In the genomic region with DNA sequence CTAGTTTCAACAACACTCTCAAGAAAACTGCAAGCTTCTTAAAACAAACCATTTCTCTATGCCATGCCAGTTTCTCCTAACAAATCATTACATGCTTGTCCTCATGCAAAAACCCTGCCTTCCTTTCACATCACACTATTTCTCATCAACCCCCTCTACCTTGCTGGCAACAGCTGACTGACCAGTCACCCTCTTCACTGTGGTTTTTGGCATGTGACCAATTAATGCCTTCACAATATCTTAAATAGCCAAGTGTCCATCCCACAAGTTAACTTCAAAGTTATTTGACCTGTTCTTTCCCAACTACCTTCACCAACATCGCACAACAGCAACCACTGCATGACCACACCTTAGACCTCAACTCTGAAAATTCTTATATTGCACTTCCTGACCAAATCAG, we compare ENCODE assay signal across 30 cellular contexts.
A peak's percentile ranks its signal among the peaks of the same experiment; 100 is the strongest.
DNase-seq lines count a peak whose midpoint lies in the region; ATAC-seq, FAIRE-seq and TF ChIP-seq lines count a peak whose summit lies in the region.
"Had no signal": no experiment of that assay in that cellular context is flagged by ENCODE, and none has a peak within 500 bp of the region (broad histone marks: within the 10 kb centered on the region; RNA-seq: fewer than 3 reads in every experiment).

No MANE protein-coding gene starts in this region.

- no peaks in the 10 kb centered on the region for H3K36me3 Mint-ChIP-seq in neural progenitor cell
- H3K36me3 Mint-ChIP-seq: stimulated activated effector memory CD8-positive, alpha-beta T cell treated with anti-CD3 and anti-CD28 coated beads, Interleukin-12 subunit alpha, Interleukin-12 subunit beta, amount 100 ng/mL, for 72 hours had no signal

- H3K4me1 ChIP-seq in PC-3 (ENCODE audit: insufficient read depth, low read length), result no peaks in the 10 kb centered on the region
- H3K4me1 ChIP-seq in neural progenitor cell, result no peaks in the 10 kb centered on the region
- H3K4me1 ChIP-seq: left lung, right lobe of liver, upper lobe of left lung had no signal

- intact Hi-C loops in PC-3 (cut with micrococcal nuclease), result no loop called here

- H3K4me2 ChIP-seq in PC-3 (ENCODE audit: low read length) (no peak overlapping the region), neural progenitor cell (no peak overlapping the region)

- no peak for TF ChIP-seq POLR2A in GM12891 (IDR thresholded peaks at IDR 0.05; ENCODE audit: low read depth, low read length)

- TF ChIP-seq CTCF in PC-3 (conservative IDR thresholded peaks at IDR 0.05; ENCODE audit: low read depth, low read length) (no peak), bronchial epithelial cell (IDR thresholded peaks at IDR 0.05; ENCODE audit: insufficient read depth, low read length, severe bottlenecking) (no peak), neural progenitor cell (IDR thresholded peaks at IDR 0.05) (no peak)

- H3K27me3 Mint-ChIP-seq in neural progenitor cell (ENCODE audit: insufficient read depth, low read depth), result peaks cover 2% of the 10 kb centered on the region
- H3K27me3 Mint-ChIP-seq: activated CD4-positive, alpha-beta T cell treated with anti-CD3 and anti-CD28 coated beads for 36 hours had no signal

- no peaks in the 10 kb centered on the region for H3K9me3 ChIP-seq in PC-3 (ENCODE audit: low read length)
- no peaks in the 10 kb centered on the region for H3K9me3 ChIP-seq in neural progenitor cell (ENCODE audit: low read depth)
- H3K9me3 ChIP-seq: left lung, neutrophil, right lobe of liver, upper lobe of left lung had no signal

- H3K9ac ChIP-seq in PC-3 (ENCODE audit: low read length) (no peak overlapping the region), neural progenitor cell (no peak overlapping the region)

- H2AFZ ChIP-seq in PC-3 (ENCODE audit: low read length) (no peak overlapping the region), neural progenitor cell (replicated peaks) (no peak overlapping the region)

- H3K79me2 ChIP-seq in PC-3 (ENCODE audit: low read length), result no peaks in the 10 kb centered on the region
- H3K79me2 ChIP-seq in neural progenitor cell (ENCODE audit: low read depth), result no peaks in the 10 kb centered on the region

- H3K4me3 Mint-ChIP-seq in neural progenitor cell, result no peak overlapping the region
- H3K4me3 Mint-ChIP-seq: activated CD4-positive, alpha-beta T cell treated with anti-CD3 and anti-CD28 coated beads for 36 hours; stimulated activated effector memory CD8-positive, alpha-beta T cell treated with anti-CD3 and anti-CD28 coated beads, Interleukin-12 subunit alpha, Interleukin-12 subunit beta, amount 100 ng/mL, for 72 hours had no signal

- H3K27ac Mint-ChIP-seq in neural progenitor cell, result no peak overlapping the region
- H3K27ac Mint-ChIP-seq: activated CD4-positive, alpha-beta T cell treated with anti-CD3 and anti-CD28 coated beads for 36 hours; stimulated activated effector memory CD8-positive, alpha-beta T cell treated with anti-CD3 and anti-CD28 coated beads, Interleukin-12 subunit alpha, Interleukin-12 subunit beta, amount 100 ng/mL, for 72 hours had no signal

- no peaks in the 10 kb centered on the region for H3K9me2 ChIP-seq in PC-3 (replicated peaks; ENCODE audit: low read length)

- no TSS peak for BruUV-seq in PC-3 (replicated peaks; lab: Mats Ljungman, UMichigan)

- ATAC-seq in PC-3 (no peak), HG03139 (IDR thresholded peaks at IDR 0.05; ENCODE audit: unreplicated experiment) (no peak)
- ATAC-seq: activated CD4-positive, alpha-beta T cell treated with anti-CD3 and anti-CD28 coated beads for 36 hours; left lung; right lobe of liver; stimulated activated effector memory CD8-positive, alpha-beta T cell treated with anti-CD3 and anti-CD28 coated beads, Interleukin-12 subunit alpha, Interleukin-12 subunit beta, amount 100 ng/mL, for 72 hours had no signal

- H3K4me3 ChIP-seq in PC-3 (ENCODE audit: low read length), result no peak overlapping the region
- no peak overlapping the region for H3K4me3 ChIP-seq in bronchial epithelial cell (ENCODE audit: low read depth, low read length)
- no peak overlapping the region for H3K4me3 ChIP-seq in neural progenitor cell
- H3K4me3 ChIP-seq: left lung, right lobe of liver, upper lobe of left lung had no signal

- FAIRE-seq in GM12891 (lab: Jason Lieb, UNC), result peak; percentile 58
- no peak for FAIRE-seq in bronchial epithelial cell (lab: Jason Lieb, UNC)
- FAIRE-seq: colon, GM18507 had no signal

- H3K9me3 Mint-ChIP-seq in neural progenitor cell, result no peaks in the 10 kb centered on the region
- H3K9me3 Mint-ChIP-seq: stimulated activated effector memory CD8-positive, alpha-beta T cell treated with anti-CD3 and anti-CD28 coated beads, Interleukin-12 subunit alpha, Interleukin-12 subunit beta, amount 100 ng/mL, for 72 hours had no signal

- DNase-seq in GM12891 (ENCODE audit: insufficient read length, low spot score) (no peak), PC-3 (peak; percentile 37), bronchial epithelial cell (ENCODE audit: low read depth) (peak; percentile 23), kidney glomerular epithelial cell (lab: John Stamatoyannopoulos, UW) (peak; percentile 37), NCI-H2029 (lab: John Stamatoyannopoulos, UW) (no peak), neural progenitor cell (ENCODE audit: low spot score) (no peak)
- DNase-seq: activated CD4-positive, alpha-beta T cell treated with anti-CD3 and anti-CD28 coated beads for 36 hours; activated CD8-positive, alpha-beta memory T cell treated with anti-CD3 and anti-CD28 coated beads for 24 hours; activated effector memory CD4-positive, alpha-beta T cell treated with anti-CD3 and anti-CD28 coated beads, Interleukin-2, amount 50 U/mL, for 16 hours; brain microvascular endothelial cell; C1 segment of cervical spinal cord; COR-L47; DMS79 treated with DMSO at 0.1 percent for 48 hours; effector CD8-positive, alpha-beta T cell; erythroblast; foreskin melanocyte; HCEC 1CT; left lung; NCI-H1694; NCI-H526; right lobe of liver; stimulated activated CD4-positive, alpha-beta T cell treated with anti-CD3 and anti-CD28 coated beads, Interleukin-4, amount 100 ng/mL, for 24 hours; substantia nigra; T-helper 2 cell; upper lobe of left lung had no signal

- H4K20me1 ChIP-seq in PC-3 (ENCODE audit: low read length) (no peaks in the 10 kb centered on the region), neural progenitor cell (ENCODE audit: low read depth) (no peaks in the 10 kb centered on the region)

- CTCF ChIA-PET in PC-3 (lab: Charles Lee), result no interaction called here

- POLR2A ChIA-PET in PC-3 (lab: Charles Lee; ENCODE audit: unreplicated experiment), result no interaction called here

- no peaks in the 10 kb centered on the region for H3K4me1 Mint-ChIP-seq in neural progenitor cell
- H3K4me1 Mint-ChIP-seq: activated CD4-positive, alpha-beta T cell treated with anti-CD3 and anti-CD28 coated beads for 36 hours; stimulated activated effector memory CD8-positive, alpha-beta T cell treated with anti-CD3 and anti-CD28 coated beads, Interleukin-12 subunit alpha, Interleukin-12 subunit beta, amount 100 ng/mL, for 72 hours had no signal

- H3K36me3 ChIP-seq in PC-3 (ENCODE audit: low read depth, low read length) (peaks cover 5% of the 10 kb centered on the region; the same call in 1 of the 2 replicates), bronchial epithelial cell (ENCODE audit: control insufficient read depth, insufficient read depth, low read length) (no peaks in the 10 kb centered on the region), neural progenitor cell (no peaks in the 10 kb centered on the region)
- H3K36me3 ChIP-seq: brain microvascular endothelial cell, neutrophil, right lobe of liver, upper lobe of left lung had no signal

- H3F3A ChIP-seq in PC-3 (ENCODE audit: low read length, unreplicated experiment), result no peaks in the 10 kb centered on the region
- H3F3A ChIP-seq in neural progenitor cell (ENCODE audit: low read depth), result no peaks in the 10 kb centered on the region

- H3K27me3 ChIP-seq in PC-3 (ENCODE audit: low read length), result no peaks in the 10 kb centered on the region
- H3K27me3 ChIP-seq in bronchial epithelial cell (ENCODE audit: control insufficient read depth, insufficient read depth, low read length), result no peaks in the 10 kb centered on the region
- H3K27me3 ChIP-seq in neural progenitor cell, result no peaks in the 10 kb centered on the region
- H3K27me3 ChIP-seq: brain microvascular endothelial cell, left lung, neutrophil, right lobe of liver, upper lobe of left lung had no signal

- H3K27ac ChIP-seq in PC-3 (ENCODE audit: low read length) (no peak overlapping the region), neural progenitor cell (no peak overlapping the region)
- H3K27ac ChIP-seq: brain microvascular endothelial cell, left lung, neutrophil, right lobe of liver, upper lobe of left lung had no signal

TF ChIP-seq in GM12891, 5 proteins besides CTCF, POLR2A, EP300 and RAD21:
- TF ChIP-seq POU2F2 (IDR thresholded peaks at IDR 0.05; ENCODE audit: low read depth, low read length) (no peak), SPI1 (IDR thresholded peaks at IDR 0.05; ENCODE audit: low read depth, low read length) (no peak), POLR2AphosphoS5 (IDR thresholded peaks at IDR 0.05; ENCODE audit: low read depth, low read length) (no peak), TAF1 (IDR thresholded peaks at IDR 0.05; ENCODE audit: low read depth, low read length) (no peak), PAX5 (IDR thresholded peaks at IDR 0.05; ENCODE audit: insufficient read depth, low read length, severe bottlenecking) (no peak)

Comparison
In these comparisons a context has a peak if more than half of its experiments do, and no peak if none do; other contexts are left out.
1. DNase-seq: peak in PC-3 (single experiment), bronchial epithelial cell (single experiment) and kidney glomerular epithelial cell (single experiment); none in GM12891 (single experiment), NCI-H2029 (single experiment) and neural progenitor cell (single experiment).